ENCODE assay signal across 39 cellular contexts in the genomic region with DNA sequence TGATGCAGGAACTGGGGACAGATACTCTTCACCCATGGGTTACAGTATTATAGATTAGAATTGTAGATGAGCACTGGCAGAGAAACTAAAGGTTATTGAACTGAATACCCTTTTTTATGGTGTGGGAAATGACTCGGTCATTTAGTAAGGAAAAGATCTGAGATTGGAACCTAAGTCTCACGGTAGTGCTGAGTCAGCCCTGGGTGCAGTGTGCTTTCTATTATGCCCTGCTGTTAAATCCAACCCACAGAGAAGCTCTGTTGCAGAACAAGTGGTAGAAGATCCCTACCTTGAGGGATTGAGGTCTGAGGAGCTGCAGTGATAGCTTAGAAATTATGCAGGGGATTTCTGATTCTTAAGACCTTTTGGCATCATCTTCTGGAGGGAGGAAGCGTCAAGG. TPM values are rescaled to one million over a fixed set of nuclear protein-coding genes. Genes with fewer than 3 reads are reported as not detected.
A peak's percentile ranks its signal among the peaks of the same experiment; 100 is the strongest.
DNase-seq lines count a peak whose midpoint lies in the region; ATAC-seq, FAIRE-seq and TF ChIP-seq lines count a peak whose summit lies in the region.
"Had no signal": no experiment of that assay in that cellular context is flagged by ENCODE, and none has a peak within 500 bp of the region (broad histone marks: within the 10 kb centered on the region; RNA-seq: fewer than 3 reads in every experiment).

No MANE protein-coding gene starts in this region.

- H3K36me3 Mint-ChIP-seq in activated CD8-positive, alpha-beta T cell treated with anti-CD3 and anti-CD28 coated beads for 36 hours (ENCODE audit: low read depth): peaks cover 68% of the 10 kb centered on the region
- peaks cover 82% of the 10 kb centered on the region for H3K36me3 Mint-ChIP-seq in activated CD8-positive, alpha-beta T cell treated with anti-CD3 and anti-CD28 coated beads, Interleukin-2, amount 10 ng/mL, durations not matched to agents 7 days and 5 days (ENCODE audit: low read depth)
- peaks cover 17% of the 10 kb centered on the region for H3K36me3 Mint-ChIP-seq in astrocyte (ENCODE audit: low read depth, unreplicated experiment)

- H3K4me2 ChIP-seq in GM23248 (ENCODE audit: unreplicated experiment) (no peak overlapping the region), astrocyte (ENCODE audit: low read length) (no peak overlapping the region)
- H3K4me2 ChIP-seq: SK-N-SH, smooth muscle cell had no signal

- TF ChIP-seq CTCF in activated CD8-positive, alpha-beta T cell treated with anti-CD3 and anti-CD28 coated beads for 36 hours (IDR thresholded peaks at IDR 0.05): no peak
- TF ChIP-seq CTCF in astrocyte (IDR thresholded peaks at IDR 0.05; ENCODE audit: insufficient read depth, low read depth, low read length): no peak

- H3K4me1 ChIP-seq in GM23248 (ENCODE audit: insufficient read depth) (peaks cover 11% of the 10 kb centered on the region), astrocyte (ENCODE audit: insufficient read depth, low read length) (peaks cover 11% of the 10 kb centered on the region)
- H3K4me1 ChIP-seq: breast epithelium, right atrium auricular region, stomach, thyroid gland, vagina had no signal

- H3K36me3 ChIP-seq in GM23248 (ENCODE audit: low read depth) (peaks cover 75% of the 10 kb centered on the region), astrocyte (ENCODE audit: insufficient read depth, low read length) (peaks cover 82% of the 10 kb centered on the region)

- H3K9ac ChIP-seq in GM23248 (no peak overlapping the region), astrocyte (ENCODE audit: low read length) (no peak overlapping the region)
- H3K9ac ChIP-seq: SK-N-SH had no signal

- peak overlapping the region; percentile 28 for H3K27ac Mint-ChIP-seq in activated CD8-positive, alpha-beta T cell treated with anti-CD3 and anti-CD28 coated beads for 36 hours
- H3K27ac Mint-ChIP-seq in activated CD8-positive, alpha-beta T cell treated with anti-CD3 and anti-CD28 coated beads, Interleukin-2, amount 10 ng/mL, durations not matched to agents 7 days and 5 days: no peak overlapping the region
- peak overlapping the region; percentile 22 for H3K27ac Mint-ChIP-seq in astrocyte (ENCODE audit: unreplicated experiment)
- H3K27ac Mint-ChIP-seq: activated B cell treated with CpG ODN at 0.5 μM for 24 hours had no signal

- H3F3A ChIP-seq in GM23248 (ENCODE audit: insufficient read depth): peaks cover 13% of the 10 kb centered on the region; the same call in 1 of the 2 replicates

- no peaks in the 10 kb centered on the region for H3K27me3 ChIP-seq in GM23248 (replicated peaks; ENCODE audit: insufficient read depth)
- H3K27me3 ChIP-seq in astrocyte (ENCODE audit: insufficient read depth, low read length): no peaks in the 10 kb centered on the region
- H3K27me3 ChIP-seq: breast epithelium, dorsolateral prefrontal cortex, esophagus squamous epithelium, heart left ventricle, right atrium auricular region, stomach, thyroid gland, vagina had no signal

- POLR2A ChIA-PET in activated CD8-positive, alpha-beta T cell treated with anti-CD3 and anti-CD28 coated beads for 36 hours (lab: Charles Lee): interaction anchor here (0.8 to 3.0 kb wide), 5 partner anchors 13 to 42 kb away, joined by 3 to 11 read pairs (median 3); a partner anchor contains a TSS
- POLR2A ChIA-PET in activated CD8-positive, alpha-beta T cell treated with anti-CD3 and anti-CD28 coated beads, Interleukin-2, amount 10 ng/mL, durations not matched to agents 7 days and 5 days (lab: Charles Lee): interaction anchor here (1.2 kb wide), 1 partner anchor 11 kb away, joined by 4 read pairs; no protein-coding TSS in a partner anchor

- H3K4me3 Mint-ChIP-seq in activated CD8-positive, alpha-beta T cell treated with anti-CD3 and anti-CD28 coated beads for 36 hours: no peak overlapping the region
- no peak overlapping the region for H3K4me3 Mint-ChIP-seq in activated CD8-positive, alpha-beta T cell treated with anti-CD3 and anti-CD28 coated beads, Interleukin-2, amount 10 ng/mL, durations not matched to agents 7 days and 5 days
- H3K4me3 Mint-ChIP-seq in astrocyte (ENCODE audit: unreplicated experiment): peak overlapping the region; percentile 14
- H3K4me3 Mint-ChIP-seq: activated B cell treated with CpG ODN at 0.5 μM for 24 hours; CD4-positive, CD25-positive, alpha-beta regulatory T cell had no signal

- H3K27ac ChIP-seq in GM23248: no peak overlapping the region
- no peak overlapping the region for H3K27ac ChIP-seq in astrocyte (ENCODE audit: low read depth, low read length)
- H3K27ac ChIP-seq: breast epithelium, dorsolateral prefrontal cortex, esophagus squamous epithelium, heart left ventricle, left ventricle myocardium inferior, right atrium auricular region, stomach, thyroid gland, vagina had no signal

- H3K9me3 Mint-ChIP-seq in activated CD8-positive, alpha-beta T cell treated with anti-CD3 and anti-CD28 coated beads for 36 hours: no peaks in the 10 kb centered on the region
- no peaks in the 10 kb centered on the region for H3K9me3 Mint-ChIP-seq in activated CD8-positive, alpha-beta T cell treated with anti-CD3 and anti-CD28 coated beads, Interleukin-2, amount 10 ng/mL, durations not matched to agents 7 days and 5 days (ENCODE audit: insufficient read depth)
- no peaks in the 10 kb centered on the region for H3K9me3 Mint-ChIP-seq in astrocyte (ENCODE audit: unreplicated experiment)
- H3K9me3 Mint-ChIP-seq: activated B cell treated with CpG ODN at 0.5 μM for 24 hours; CD4-positive, CD25-positive, alpha-beta regulatory T cell had no signal

- H3K4me3 ChIP-seq in GM23248 (no peak overlapping the region), astrocyte (ENCODE audit: insufficient read depth, low read depth, low read length) (no peak overlapping the region)
- H3K4me3 ChIP-seq: breast epithelium, dorsolateral prefrontal cortex, esophagus squamous epithelium, heart left ventricle, left ventricle myocardium inferior, right atrium auricular region, smooth muscle cell, stomach, thyroid gland, vagina had no signal

- H4K20me1 ChIP-seq in GM23248 (ENCODE audit: insufficient read depth) (peaks cover 7% of the 10 kb centered on the region), astrocyte (ENCODE audit: insufficient read depth, low read length) (peaks cover 88% of the 10 kb centered on the region)

- CTCF ChIA-PET in activated CD8-positive, alpha-beta T cell treated with anti-CD3 and anti-CD28 coated beads for 36 hours (lab: Charles Lee): interaction anchor here (1.1 to 1.9 kb wide), 3 partner anchors 10 to 22 kb away, joined by 3 to 10 read pairs (median 8); a partner anchor contains a TSS
- CTCF ChIA-PET in activated CD8-positive, alpha-beta T cell treated with anti-CD3 and anti-CD28 coated beads, Interleukin-2, amount 10 ng/mL, durations not matched to agents 7 days and 5 days (lab: Charles Lee): interaction anchor here (1.0 to 1.9 kb wide), 3 partner anchors 34 to 70 kb away, joined by 4 to 9 read pairs (median 7); no protein-coding TSS in a partner anchor

- peaks cover 51% of the 10 kb centered on the region for H3K79me2 ChIP-seq in GM23248 (ENCODE audit: insufficient read depth)
- H3K79me2 ChIP-seq in astrocyte (ENCODE audit: insufficient read depth, low read length): peaks cover 50% of the 10 kb centered on the region

- peaks cover 17% of the 10 kb centered on the region for H3K4me1 Mint-ChIP-seq in activated CD8-positive, alpha-beta T cell treated with anti-CD3 and anti-CD28 coated beads for 36 hours (ENCODE audit: low read depth)
- H3K4me1 Mint-ChIP-seq in activated CD8-positive, alpha-beta T cell treated with anti-CD3 and anti-CD28 coated beads, Interleukin-2, amount 10 ng/mL, durations not matched to agents 7 days and 5 days (ENCODE audit: low read depth): peaks cover 7% of the 10 kb centered on the region
- H3K4me1 Mint-ChIP-seq in astrocyte (ENCODE audit: low read depth, unreplicated experiment): peaks cover 21% of the 10 kb centered on the region
- H3K4me1 Mint-ChIP-seq: activated B cell treated with CpG ODN at 0.5 μM for 24 hours had no signal

- intact Hi-C loops in activated CD8-positive, alpha-beta T cell treated with anti-CD3 and anti-CD28 coated beads for 36 hours (cut with micrococcal nuclease): no loop called here

- no peak overlapping the region for H2AFZ ChIP-seq in GM23248
- no peak overlapping the region for H2AFZ ChIP-seq in astrocyte (ENCODE audit: low read depth, low read length)

- no peak for ATAC-seq in activated CD8-positive, alpha-beta T cell treated with anti-CD3 and anti-CD28 coated beads for 36 hours
- no peak for ATAC-seq in activated CD8-positive, alpha-beta T cell treated with anti-CD3 and anti-CD28 coated beads, Interleukin-2, amount 10 ng/mL, durations not matched to agents 7 days and 5 days
- ATAC-seq in HG02973 (IDR thresholded peaks at IDR 0.05; ENCODE audit: unreplicated experiment): no peak
- ATAC-seq: HCT116, heart left ventricle, PC-3 had no signal

- no peaks in the 10 kb centered on the region for H3K9me2 ChIP-seq in GM23248 (ENCODE audit: insufficient read depth)
- H3K9me2 ChIP-seq: SK-N-SH had no signal

- no peaks in the 10 kb centered on the region for H3K27me3 Mint-ChIP-seq in activated CD8-positive, alpha-beta T cell treated with anti-CD3 and anti-CD28 coated beads for 36 hours
- no peaks in the 10 kb centered on the region for H3K27me3 Mint-ChIP-seq in activated CD8-positive, alpha-beta T cell treated with anti-CD3 and anti-CD28 coated beads, Interleukin-2, amount 10 ng/mL, durations not matched to agents 7 days and 5 days (ENCODE audit: low read depth)
- no peaks in the 10 kb centered on the region for H3K27me3 Mint-ChIP-seq in astrocyte (ENCODE audit: low read depth, unreplicated experiment)
- H3K27me3 Mint-ChIP-seq: activated B cell treated with CpG ODN at 0.5 μM for 24 hours; CD4-positive, CD25-positive, alpha-beta regulatory T cell had no signal

- no peak for DNase-seq in activated CD8-positive, alpha-beta T cell treated with anti-CD3 and anti-CD28 coated beads for 36 hours
- no peak for DNase-seq in activated CD8-positive, alpha-beta T cell treated with anti-CD3 and anti-CD28 coated beads, Interleukin-2, amount 10 ng/mL, durations not matched to agents 7 days and 5 days
- DNase-seq in GM23248: peak; percentile 22
- DNase-seq in astrocyte (ENCODE audit: low read depth): no peak
- no peak for DNase-seq in stimulated activated CD4-positive, alpha-beta T cell treated with anti-CD3 and anti-CD28 coated beads, Interleukin-4, amount 100 ng/mL, for 24 hours
- DNase-seq: activated B cell treated with CpG ODN at 0.5 μM for 24 hours; activated gamma-delta T cell; amygdala; Calu3; CD4-positive, CD25-positive, alpha-beta regulatory T cell; DMS79 treated with DMSO at 0.1 percent for 48 hours; esophagus squamous epithelium; foreskin melanocyte; GDM1; heart left ventricle; Kasumi-1; left ventricle myocardium inferior; NCI-H1417 treated with DMSO at 0.1 percent for 48 hours; NCI-H2081; NCI-H2227 treated with DMSO at 0.1 percent for 48 hours; NCI-H526; NK-92 treated with Interleukin-12 subunit alpha and Interleukin-12 subunit beta, amount 100 ng/mL, for 24 hours; PC-3; SK-N-SH; stomach; thyroid gland had no signal

- in situ Hi-C loops in GM23248 (cut with MboI): no loop called here

- H3K9me3 ChIP-seq in GM23248 (ENCODE audit: low read depth): no peaks in the 10 kb centered on the region
- H3K9me3 ChIP-seq in astrocyte (ENCODE audit: insufficient read depth, low read depth, low read length): no peaks in the 10 kb centered on the region
- H3K9me3 ChIP-seq: breast epithelium, esophagus squamous epithelium, heart left ventricle, left ventricle myocardium inferior, right atrium auricular region, SK-N-SH, stomach, thyroid gland, vagina had no signal

- 65 to 67% methylated on average over 3 of the region's 3 CpGs for WGBS in GM23248 (ENCODE audit: low coverage in 1 of 2, low lambda C conversion rate in 2 of 2, missing lambda C conversion rate in 2 of 2), 2 experiments

- no peak for FAIRE-seq in astrocyte (lab: Jason Lieb, UNC)
- FAIRE-seq: endometrium, keratinocyte had no signal

RNA-seq across cellular contexts. Expression of a gene that starts 12.7 kb away (rescaled TPM):
- total RNA-seq in activated CD8-positive, alpha-beta T cell treated with anti-CD3 and anti-CD28 coated beads for 36 hours: 100 to 1,000 TPM; 628 to 660 TPM
- total RNA-seq in activated CD8-positive, alpha-beta T cell treated with anti-CD3 and anti-CD28 coated beads, Interleukin-2, amount 10 ng/mL, durations not matched to agents 7 days and 5 days: 100 to 1,000 TPM; 347 to 362 TPM
- 272 and 316 TPM in 2 replicates for total RNA-seq in GM23248 (2014; rRNA removed; shearing (Covaris generic))
- polyA plus RNA-seq in GM23248 (2016; fragmentation: Nextera tagmentation; extraction: Ambion mirVana): 213 and 225 TPM in 2 replicates
- total RNA-seq in astrocyte: 315 and 359 TPM in 2 replicates

RNA-seq across cellular contexts. Expression of a gene that starts 13.8 kb away (rescaled TPM):
- 10 to 100 TPM; 12.4 to 16.2 TPM for total RNA-seq in activated CD8-positive, alpha-beta T cell treated with anti-CD3 and anti-CD28 coated beads for 36 hours
- total RNA-seq in activated CD8-positive, alpha-beta T cell treated with anti-CD3 and anti-CD28 coated beads, Interleukin-2, amount 10 ng/mL, durations not matched to agents 7 days and 5 days: 10 to 100 TPM; 19.0 to 19.1 TPM
- total RNA-seq in GM23248 (2014; rRNA removed; shearing (Covaris generic)): 40.7 and 44.3 TPM in 2 replicates
- polyA plus RNA-seq in GM23248 (2016; fragmentation: Nextera tagmentation; extraction: Ambion mirVana): 46.7 and 47.8 TPM in 2 replicates
- total RNA-seq in astrocyte: 13.1 and 16.7 TPM in 2 replicates

RNA-seq across cellular contexts. Expression of a gene that starts 32.8 kb away (rescaled TPM):
- total RNA-seq in activated CD8-positive, alpha-beta T cell treated with anti-CD3 and anti-CD28 coated beads for 36 hours: 10 to 100 TPM; 39.6 to 48.6 TPM
- total RNA-seq in activated CD8-positive, alpha-beta T cell treated with anti-CD3 and anti-CD28 coated beads, Interleukin-2, amount 10 ng/mL, durations not matched to agents 7 days and 5 days: 10 to 100 TPM; 16.6 to 21.3 TPM
- 20.1 and 33.0 TPM in 2 replicates for total RNA-seq in GM23248 (2014; rRNA removed; shearing (Covaris generic))
- 15.0 and 17.5 TPM in 2 replicates for polyA plus RNA-seq in GM23248 (2016; fragmentation: Nextera tagmentation; extraction: Ambion mirVana)
- total RNA-seq in astrocyte: 12.8 and 14.5 TPM in 2 replicates

RNA-seq across cellular contexts. Expression of a gene that starts 37.4 kb away (rescaled TPM):
- 10 to 100 TPM; 41.5 to 42.0 TPM for total RNA-seq in activated CD8-positive, alpha-beta T cell treated with anti-CD3 and anti-CD28 coated beads for 36 hours
- 10 to 100 TPM; 32.0 to 32.3 TPM for total RNA-seq in activated CD8-positive, alpha-beta T cell treated with anti-CD3 and anti-CD28 coated beads, Interleukin-2, amount 10 ng/mL, durations not matched to agents 7 days and 5 days
- total RNA-seq in GM23248 (2014; rRNA removed; shearing (Covaris generic)): 1.0 and 1.1 TPM in 2 replicates
- 0.38 and 0.44 TPM in 2 replicates for polyA plus RNA-seq in GM23248 (2016; fragmentation: Nextera tagmentation; extraction: Ambion mirVana)
- 10.1 and 10.9 TPM in 2 replicates for total RNA-seq in astrocyte

RNA-seq across cellular contexts. Expression of a gene that starts 44.5 kb away (rescaled TPM):
- total RNA-seq in activated CD8-positive, alpha-beta T cell treated with anti-CD3 and anti-CD28 coated beads for 36 hours: not detected
- total RNA-seq in activated CD8-positive, alpha-beta T cell treated with anti-CD3 and anti-CD28 coated beads, Interleukin-2, amount 10 ng/mL, durations not matched to agents 7 days and 5 days: not detected
- not detected in 2 replicates for total RNA-seq in GM23248 (2014; rRNA removed; shearing (Covaris generic))
- polyA plus RNA-seq in GM23248 (2016; fragmentation: Nextera tagmentation; extraction: Ambion mirVana): not detected in 2 replicates
- not detected in 2 replicates for total RNA-seq in astrocyte
- total RNA-seq: A172; activated B cell treated with CpG ODN at 0.5 μM for 24 hours; breast epithelium; Calu3; CD4-positive, CD25-positive, alpha-beta regulatory T cell; chondrocyte; esophagus squamous epithelium; heart left ventricle; left ventricle myocardium inferior; myocyte; right atrium auricular region; smooth muscle cell; stomach; T-helper 1 cell treated with Interleukin-12 subunit alpha and Interleukin-12 subunit beta and Interleukin-4 antibody, amounts not matched to agents 30 ng/mL and 1 ng/mL, for 36 hours; thyroid gland; vagina had no signal
- polyA plus RNA-seq: CD4-positive, CD25-positive, alpha-beta regulatory T cell; heart left ventricle; keratinocyte; SK-N-SH; smooth muscle cell had no signal
